Comparison of ENCODE assay signal across 10 cellular contexts in genomic region chr12:57781801-57782200, GRCh38. TPM values are rescaled to one million over a fixed set of nuclear protein-coding genes. Genes with fewer than 3 reads are reported as not detected.
DNase-seq lines count a peak whose midpoint lies in the region; ATAC-seq and TF ChIP-seq lines count a peak whose summit lies in the region.
"Had no signal": no experiment of that assay in that cellular context is flagged by ENCODE, and none has a peak within 500 bp of the region (broad histone marks: within the 10 kb centered on the region; RNA-seq: fewer than 3 reads in every experiment).

No MANE protein-coding gene starts in this region.

- peaks cover 35% of the 10 kb centered on the region for H3K4me1 Mint-ChIP-seq in activated CD4-positive, alpha-beta T cell treated with anti-CD3 and anti-CD28 coated beads for 36 hours
- H3K4me1 Mint-ChIP-seq in activated T-helper 1 cell treated with anti-CD3 and anti-CD28 coated beads, Interleukin-12 subunit alpha, Interleukin-12 subunit beta, Interleukin-2, Interleukin-4 antibody, amounts not matched to agents 30 ng/mL and 10 ng/mL and 1 ng/mL, durations not matched to agents 14 hours and 24 hours and 36 hours (ENCODE audit: low read depth) = peaks cover 44% of the 10 kb centered on the region
- H3K4me1 Mint-ChIP-seq in neural crest cell = peaks cover 16% of the 10 kb centered on the region

- no peaks in the 10 kb centered on the region for H3K27me3 ChIP-seq in KMS-11 (ENCODE audit: insufficient read depth, low read depth)

- no peak for DNase-seq in activated CD4-positive, alpha-beta T cell treated with anti-CD3 and anti-CD28 coated beads for 36 hours
- DNase-seq in activated CD4-positive, alpha-beta T cell treated with anti-CD3 and anti-CD28 coated beads for 48 hours = no peak
- no peak for DNase-seq in activated T-helper 1 cell treated with anti-CD3 and anti-CD28 coated beads, Interleukin-12 subunit alpha, Interleukin-12 subunit beta, Interleukin-2, Interleukin-4 antibody, amounts not matched to agents 30 ng/mL and 10 ng/mL and 1 ng/mL, durations not matched to agents 14 hours and 24 hours and 36 hours (ENCODE audit: low spot score)
- DNase-seq in neural crest cell (ENCODE audit: low read depth, low spot score) (no peak), iPS-NIHi7 (ENCODE audit: extremely low spot score) (no peak), NCI-H345 (lab: John Stamatoyannopoulos, UW) (no peak)

- POLR2A ChIA-PET in activated CD4-positive, alpha-beta T cell treated with anti-CD3 and anti-CD28 coated beads for 36 hours (lab: Charles Lee) = interaction anchor here (1.1 kb wide), 1 partner anchor 160 kb away, joined by 3 read pairs; the partner anchor contains the start of gene ATP23

- H3K27ac ChIP-seq in KMS-11 = no peak overlapping the region
- H3K27ac ChIP-seq: A549 had no signal

- TF ChIP-seq CTCF in KMS-11 (conservative IDR thresholded peaks at IDR 0.05; ENCODE audit: low read depth, low read length) (no peak), neural crest cell (conservative IDR thresholded peaks at IDR 0.05) (no peak)

- no peaks in the 10 kb centered on the region for H4K20me1 ChIP-seq in KMS-11 (ENCODE audit: insufficient read depth)

- ATAC-seq in activated CD4-positive, alpha-beta T cell treated with anti-CD3 and anti-CD28 coated beads for 36 hours = no peak
- ATAC-seq in HG02623 (IDR thresholded peaks at IDR 0.05; ENCODE audit: unreplicated experiment) = no peak

- peak overlapping the region; percentile 98 for H3K4me3 Mint-ChIP-seq in activated CD4-positive, alpha-beta T cell treated with anti-CD3 and anti-CD28 coated beads for 36 hours
- no peak overlapping the region for H3K4me3 Mint-ChIP-seq in activated T-helper 1 cell treated with anti-CD3 and anti-CD28 coated beads, Interleukin-12 subunit alpha, Interleukin-12 subunit beta, Interleukin-2, Interleukin-4 antibody, amounts not matched to agents 30 ng/mL and 10 ng/mL and 1 ng/mL, durations not matched to agents 14 hours and 24 hours and 36 hours
- H3K4me3 Mint-ChIP-seq in neural crest cell = peak overlapping the region; percentile 18

- H3K79me2 ChIP-seq in KMS-11 (ENCODE audit: insufficient read depth, low read depth) = peaks cover 29% of the 10 kb centered on the region

- no peak overlapping the region for H2AFZ ChIP-seq in KMS-11 (ENCODE audit: low read depth)

- H3K27ac Mint-ChIP-seq in activated CD4-positive, alpha-beta T cell treated with anti-CD3 and anti-CD28 coated beads for 36 hours = peak overlapping the region; percentile 98
- peak overlapping the region; percentile 63 for H3K27ac Mint-ChIP-seq in activated T-helper 1 cell treated with anti-CD3 and anti-CD28 coated beads, Interleukin-12 subunit alpha, Interleukin-12 subunit beta, Interleukin-2, Interleukin-4 antibody, amounts not matched to agents 30 ng/mL and 10 ng/mL and 1 ng/mL, durations not matched to agents 14 hours and 24 hours and 36 hours
- H3K27ac Mint-ChIP-seq in neural crest cell (ENCODE audit: unreplicated experiment) = no peak overlapping the region

- peaks cover 8% of the 10 kb centered on the region; the same call in 1 of the 2 replicates for H3K36me3 ChIP-seq in KMS-11 (ENCODE audit: insufficient read depth)

- H3K4me1 ChIP-seq in KMS-11 (ENCODE audit: low read depth, poor library complexity, severe bottlenecking) = peaks cover 23% of the 10 kb centered on the region

- peaks cover 15% of the 10 kb centered on the region for H3K36me3 Mint-ChIP-seq in activated CD4-positive, alpha-beta T cell treated with anti-CD3 and anti-CD28 coated beads for 36 hours (ENCODE audit: low read depth)
- H3K36me3 Mint-ChIP-seq in activated T-helper 1 cell treated with anti-CD3 and anti-CD28 coated beads, Interleukin-12 subunit alpha, Interleukin-12 subunit beta, Interleukin-2, Interleukin-4 antibody, amounts not matched to agents 30 ng/mL and 10 ng/mL and 1 ng/mL, durations not matched to agents 14 hours and 24 hours and 36 hours (ENCODE audit: low read depth) = peaks cover 13% of the 10 kb centered on the region
- H3K36me3 Mint-ChIP-seq in neural crest cell (ENCODE audit: low read depth) = peaks cover 7% of the 10 kb centered on the region

- H3K4me3 ChIP-seq in KMS-11 (IDR thresholded peaks at IDR 0.05; ENCODE audit: insufficient read depth, low read depth, low read length) = no peak overlapping the region

- peak overlapping the region; percentile 4; the same call in 1 of the 2 replicates for H3K4me2 ChIP-seq in KMS-11

- CTCF ChIA-PET in activated CD4-positive, alpha-beta T cell treated with anti-CD3 and anti-CD28 coated beads for 36 hours (lab: Charles Lee) = interaction anchor here (0.7 to 3.8 kb wide), 13 partner anchors 9 to 606 kb away, joined by 3 to 24 read pairs (median 4); partner anchors contain the start of genes EEF1AKMT3, METTL1 and TSPAN31

- H3K9ac ChIP-seq in KMS-11 = no peak overlapping the region

- no peaks in the 10 kb centered on the region for H3K9me3 Mint-ChIP-seq in activated CD4-positive, alpha-beta T cell treated with anti-CD3 and anti-CD28 coated beads for 36 hours (ENCODE audit: low read depth)
- no peaks in the 10 kb centered on the region for H3K9me3 Mint-ChIP-seq in activated T-helper 1 cell treated with anti-CD3 and anti-CD28 coated beads, Interleukin-12 subunit alpha, Interleukin-12 subunit beta, Interleukin-2, Interleukin-4 antibody, amounts not matched to agents 30 ng/mL and 10 ng/mL and 1 ng/mL, durations not matched to agents 14 hours and 24 hours and 36 hours
- no peaks in the 10 kb centered on the region for H3K9me3 Mint-ChIP-seq in neural crest cell

- H3K27me3 Mint-ChIP-seq in activated CD4-positive, alpha-beta T cell treated with anti-CD3 and anti-CD28 coated beads for 36 hours = no peaks in the 10 kb centered on the region
- H3K27me3 Mint-ChIP-seq in activated T-helper 1 cell treated with anti-CD3 and anti-CD28 coated beads, Interleukin-12 subunit alpha, Interleukin-12 subunit beta, Interleukin-2, Interleukin-4 antibody, amounts not matched to agents 30 ng/mL and 10 ng/mL and 1 ng/mL, durations not matched to agents 14 hours and 24 hours and 36 hours (ENCODE audit: insufficient read depth) = no peaks in the 10 kb centered on the region
- no peaks in the 10 kb centered on the region for H3K27me3 Mint-ChIP-seq in neural crest cell (ENCODE audit: low read depth)

- intact Hi-C loops in activated CD4-positive, alpha-beta T cell treated with anti-CD3 and anti-CD28 coated beads for 36 hours (cut with DNase I, micrococcal nuclease) = loop anchor here (1.0 to 5.0 kb wide), 6 partner anchors 10 to 159 kb away; partner anchors contain the start of genes CTDSP2 (in 2 of the 2), EEF1AKMT3 (in 2 of the 2), METTL1 (in 2 of the 2) and ATP23 (in 1 of the 2)
- intact Hi-C loops in activated T-helper 1 cell treated with anti-CD3 and anti-CD28 coated beads, Interleukin-12 subunit alpha, Interleukin-12 subunit beta, Interleukin-2, Interleukin-4 antibody, amounts not matched to agents 30 ng/mL and 10 ng/mL and 1 ng/mL, durations not matched to agents 14 hours and 24 hours and 36 hours (cut with micrococcal nuclease) = loop anchor here (1.0 to 2.0 kb wide), 5 partner anchors 10 to 124 kb away; partner anchors contain the start of genes CDK4, CTDSP2, EEF1AKMT3 and METTL1

RNA-seq across cellular contexts. Expression of gene TSFM, which starts 0.8 kb away (rescaled TPM):
- 10 to 100 TPM; 30.7 to 56.9 TPM for total RNA-seq in activated CD4-positive, alpha-beta T cell treated with anti-CD3 and anti-CD28 coated beads for 36 hours
- 63.5 and 68.6 TPM in 2 replicates for total RNA-seq in activated T-helper 1 cell treated with anti-CD3 and anti-CD28 coated beads, Interleukin-12 subunit alpha, Interleukin-12 subunit beta, Interleukin-2, Interleukin-4 antibody, amounts not matched to agents 30 ng/mL and 10 ng/mL and 1 ng/mL, durations not matched to agents 14 hours and 24 hours and 36 hours
- 31.7 and 32.3 TPM in 2 replicates for total RNA-seq in neural crest cell

RNA-seq across cellular contexts. Expression of gene EEF1AKMT3, which starts 9.4 kb away (rescaled TPM):
- 1 to 10 TPM; 2.5 to 3.9 TPM for total RNA-seq in activated CD4-positive, alpha-beta T cell treated with anti-CD3 and anti-CD28 coated beads for 36 hours
- 4.5 and 5.4 TPM in 2 replicates for total RNA-seq in activated T-helper 1 cell treated with anti-CD3 and anti-CD28 coated beads, Interleukin-12 subunit alpha, Interleukin-12 subunit beta, Interleukin-2, Interleukin-4 antibody, amounts not matched to agents 30 ng/mL and 10 ng/mL and 1 ng/mL, durations not matched to agents 14 hours and 24 hours and 36 hours
- 4.5 and 5.6 TPM in 2 replicates for total RNA-seq in neural crest cell

RNA-seq across cellular contexts. Expression of gene METTL1, which starts 9.9 kb away (rescaled TPM):
- total RNA-seq in activated CD4-positive, alpha-beta T cell treated with anti-CD3 and anti-CD28 coated beads for 36 hours = 10 to 100 TPM; 31.9 to 33.5 TPM
- total RNA-seq in activated T-helper 1 cell treated with anti-CD3 and anti-CD28 coated beads, Interleukin-12 subunit alpha, Interleukin-12 subunit beta, Interleukin-2, Interleukin-4 antibody, amounts not matched to agents 30 ng/mL and 10 ng/mL and 1 ng/mL, durations not matched to agents 14 hours and 24 hours and 36 hours = 89.7 and 90.0 TPM in 2 replicates
- 37.8 and 40.5 TPM in 2 replicates for total RNA-seq in neural crest cell

RNA-seq across cellular contexts. Expression of gene CYP27B1, which starts 14.9 kb away (rescaled TPM):
- total RNA-seq in activated CD4-positive, alpha-beta T cell treated with anti-CD3 and anti-CD28 coated beads for 36 hours = 1 to 10 TPM; 6.6 to 6.8 TPM
- 9.0 and 9.9 TPM in 2 replicates for total RNA-seq in activated T-helper 1 cell treated with anti-CD3 and anti-CD28 coated beads, Interleukin-12 subunit alpha, Interleukin-12 subunit beta, Interleukin-2, Interleukin-4 antibody, amounts not matched to agents 30 ng/mL and 10 ng/mL and 1 ng/mL, durations not matched to agents 14 hours and 24 hours and 36 hours
- 3.2 and 4.2 TPM in 2 replicates for total RNA-seq in neural crest cell
- total RNA-seq: Right ventricle myocardium superior had no signal

RNA-seq across cellular contexts. Expression of gene MARCHF9, which starts 26.9 kb away (rescaled TPM):
- 10 to 100 TPM; 20.9 to 22.5 TPM for total RNA-seq in activated CD4-positive, alpha-beta T cell treated with anti-CD3 and anti-CD28 coated beads for 36 hours
- total RNA-seq in activated T-helper 1 cell treated with anti-CD3 and anti-CD28 coated beads, Interleukin-12 subunit alpha, Interleukin-12 subunit beta, Interleukin-2, Interleukin-4 antibody, amounts not matched to agents 30 ng/mL and 10 ng/mL and 1 ng/mL, durations not matched to agents 14 hours and 24 hours and 36 hours = 21.2 and 21.8 TPM in 2 replicates
- 16.7 and 18.8 TPM in 2 replicates for total RNA-seq in neural crest cell
